ENCODE assay signal across 36 cellular contexts in genomic region chr3:151944356-151944755, GRCh38.
"Had no signal": no experiment of that assay in that cellular context is flagged by ENCODE, and none has a peak within 500 bp of the region (broad histone marks: within the 10 kb centered on the region; RNA-seq: fewer than 3 reads in every experiment).

No MANE protein-coding gene starts in this region.

- H3K4me3 ChIP-seq: MG63 had no signal

- H3K9me3 ChIP-seq: MG63 had no signal

- H3K36me3 ChIP-seq: MG63 had no signal

- DNase-seq: Kasumi-1, MG63, MM.1S, MV-4-11, NCI-H1048, NCI-H1092, NCI-H1092 treated with DMSO at 0.1 percent for 48 hours, NCI-H1105, NCI-H1105 treated with DMSO at 0.1 percent for 48 hours, NCI-H1417, NCI-H1417 treated with DMSO at 0.1 percent for 48 hours, NCI-H1436, NCI-H1436 treated with DMSO at 0.1 percent for 48 hours, NCI-H146, NCI-H1694, NCI-H1694 treated with DMSO at 0.1 percent for 48 hours, NCI-H187, NCI-H187 treated with DMSO at 0.1 percent for 48 hours, NCI-H1930, NCI-H2029, NCI-H2029 treated with DMSO at 0.1 percent for 48 hours, NCI-H2081, NCI-H2081 treated with DMSO at 0.1 percent for 48 hours, NCI-H2107, NCI-H2171, NCI-H2171 treated with DMSO at 0.1 percent for 48 hours, NCI-H2227 treated with DMSO at 0.1 percent for 48 hours, NCI-H226, NCI-H345, NCI-H446, NCI-H446 treated with DMSO at 0.1 percent for 48 hours, NCI-H510A, NCI-H510A treated with DMSO at 0.1 percent for 48 hours, NCI-H524, NCI-H524 treated with DMSO at 0.1 percent for 48 hours, NCI-H526 had no signal

- H3K27me3 ChIP-seq: MG63 had no signal
